ENCODE assay signal across 32 cellular contexts in genomic region chr2:65263257-65263656, GRCh38.
"Had no signal": no experiment of that assay in that cellular context is flagged by ENCODE, and none has a peak within 500 bp of the region (broad histone marks: within the 10 kb centered on the region; RNA-seq: fewer than 3 reads in every experiment).

No MANE protein-coding gene starts in this region.

- H3K27ac ChIP-seq: foreskin keratinocyte, heart left ventricle, pancreas, prostate gland, sigmoid colon, stomach, thyroid gland, upper lobe of left lung, WERI-Rb-1 had no signal

- H3K9me3 Mint-ChIP-seq: activated CD4-positive, alpha-beta memory T cell treated with anti-CD3 and anti-CD28 coated beads, Interleukin-2, amount 10 ng/mL, durations not matched to agents 7 days and 5 days; activated CD4-positive, alpha-beta T cell treated with anti-CD3 and anti-CD28 coated beads, Interleukin-2, amount 10 ng/mL, durations not matched to agents 7 days and 5 days; activated T-cell treated with anti-CD3 and anti-CD28 coated beads, Interleukin-2, amount 50 U/mL, for 4 hours; activated T-helper 17 cell treated with anti-CD3 and anti-CD28 coated beads, Interleukin-2, amount 50 U/mL, for 72 hours; effector memory CD8-positive, alpha-beta T cell; immature natural killer cell; naive thymus-derived CD4-positive, alpha-beta T cell; stimulated activated naive B cell treated with anti-CD40 and anti-IgM and Interleukin-4, amounts not matched to agents 10 μg/mL and 1 μg/mL and 100 μg/mL, for 72 hours had no signal

- FAIRE-seq: pancreas, small intestine, TTC549 had no signal

- H3K27me3 Mint-ChIP-seq: activated CD4-positive, alpha-beta memory T cell treated with anti-CD3 and anti-CD28 coated beads, Interleukin-2, amount 10 ng/mL, durations not matched to agents 7 days and 5 days; activated CD4-positive, alpha-beta T cell treated with anti-CD3 and anti-CD28 coated beads, Interleukin-2, amount 10 ng/mL, durations not matched to agents 7 days and 5 days; activated T-helper 17 cell treated with anti-CD3 and anti-CD28 coated beads, Interleukin-2, amount 50 U/mL, for 72 hours; effector memory CD8-positive, alpha-beta T cell; naive thymus-derived CD4-positive, alpha-beta T cell; stimulated activated naive B cell treated with anti-CD40 and anti-IgM and Interleukin-4, amounts not matched to agents 10 μg/mL and 1 μg/mL and 100 μg/mL, for 72 hours had no signal

- H3K27me3 ChIP-seq: foreskin keratinocyte, heart left ventricle, pancreas, sigmoid colon, stomach, thyroid gland, upper lobe of left lung had no signal

- ATAC-seq: activated CD4-positive, CD25-positive, alpha-beta regulatory T cell treated with anti-CD3 and anti-CD28 coated beads, Interleukin-2, amount 50 U/mL, for 24 hours; activated T-cell treated with anti-CD3 and anti-CD28 coated beads, Interleukin-2, amount 50 U/mL, for 4 hours; activated T-helper 17 cell treated with anti-CD3 and anti-CD28 coated beads, Interleukin-2, amount 50 U/mL, for 72 hours; effector memory CD8-positive, alpha-beta T cell; foreskin keratinocyte; heart left ventricle; naive thymus-derived CD4-positive, alpha-beta T cell; pancreas; stimulated activated naive B cell treated with anti-CD40 and anti-IgM and Interleukin-4, amounts not matched to agents 10 μg/mL and 1 μg/mL and 100 μg/mL, for 72 hours had no signal

- H3K4me1 ChIP-seq: pancreas, prostate gland had no signal

- H3K36me3 ChIP-seq: pancreas, prostate gland had no signal

- H3K4me3 Mint-ChIP-seq: activated CD4-positive, alpha-beta memory T cell treated with anti-CD3 and anti-CD28 coated beads, Interleukin-2, amount 10 ng/mL, durations not matched to agents 7 days and 5 days; activated CD4-positive, alpha-beta T cell treated with anti-CD3 and anti-CD28 coated beads, Interleukin-2, amount 10 ng/mL, durations not matched to agents 7 days and 5 days; activated T-cell treated with anti-CD3 and anti-CD28 coated beads, Interleukin-2, amount 50 U/mL, for 4 hours; activated T-helper 17 cell treated with anti-CD3 and anti-CD28 coated beads, Interleukin-2, amount 50 U/mL, for 72 hours; effector memory CD8-positive, alpha-beta T cell; naive thymus-derived CD4-positive, alpha-beta T cell; stimulated activated naive B cell treated with anti-CD40 and anti-IgM and Interleukin-4, amounts not matched to agents 10 μg/mL and 1 μg/mL and 100 μg/mL, for 72 hours had no signal

- DNase-seq: activated CD4-positive, alpha-beta memory T cell treated with anti-CD3 and anti-CD28 coated beads, Interleukin-2, amount 10 ng/mL, durations not matched to agents 7 days and 5 days; activated CD4-positive, alpha-beta T cell treated with anti-CD3 and anti-CD28 coated beads, Interleukin-2, amount 10 ng/mL, durations not matched to agents 7 days and 5 days; activated CD8-positive, alpha-beta memory T cell treated with anti-CD3 and anti-CD28 coated beads, Interleukin-2, amount 50 U/mL, for 48 hours; activated gamma-delta T cell treated with Interleukin-2 at 50 U/mL for 16 hours; activated naive CD4-positive, alpha-beta T cell treated with anti-CD3 and anti-CD28 coated beads, Interleukin-2, amount 50 U/mL, for 16 hours; activated T-cell treated with anti-CD3 and anti-CD28 coated beads, Interleukin-2, amount 50 U/mL, for 4 hours; amniotic stem cell; caudate nucleus; cortex of kidney; effector memory CD8-positive, alpha-beta T cell; heart left ventricle; hypothalamus; immature natural killer cell; midbrain; naive thymus-derived CD4-positive, alpha-beta T cell; pancreas; sigmoid colon; small intestine; stimulated activated CD4-positive, alpha-beta T cell treated with anti-CD3 and anti-CD28 coated beads, Interleukin-1b, Interleukin-23, amount 100 ng/mL, for 48 hours; stimulated activated CD4-positive, alpha-beta T cell treated with anti-CD3 and anti-CD28 coated beads, Interleukin-4, amount 100 ng/mL, for 4 hours; stimulated activated CD8-positive, alpha-beta memory T cell treated with anti-CD3 and anti-CD28 coated beads, Interleukin-4, amount 100 ng/mL, for 48 hours; stimulated activated naive B cell treated with anti-CD40 and anti-IgM and Interleukin-4, amounts not matched to agents 10 μg/mL and 1 μg/mL and 100 μg/mL, for 72 hours; stomach; T-helper 1 cell; thyroid gland; upper lobe of left lung; WERI-Rb-1 had no signal

- H3K27ac Mint-ChIP-seq: activated CD4-positive, alpha-beta memory T cell treated with anti-CD3 and anti-CD28 coated beads, Interleukin-2, amount 10 ng/mL, durations not matched to agents 7 days and 5 days; activated CD4-positive, alpha-beta T cell treated with anti-CD3 and anti-CD28 coated beads, Interleukin-2, amount 10 ng/mL, durations not matched to agents 7 days and 5 days; activated T-helper 17 cell treated with anti-CD3 and anti-CD28 coated beads, Interleukin-2, amount 50 U/mL, for 72 hours; effector memory CD8-positive, alpha-beta T cell; naive thymus-derived CD4-positive, alpha-beta T cell had no signal

- H3K9me3 ChIP-seq: heart left ventricle, pancreas, prostate gland, sigmoid colon, stomach, thyroid gland, upper lobe of left lung had no signal

- H3K4me3 ChIP-seq: heart left ventricle, pancreas, prostate gland, sigmoid colon, stomach, thyroid gland, upper lobe of left lung had no signal
